Comparison of ENCODE assay signal across 8 cellular contexts in the genomic region with DNA sequence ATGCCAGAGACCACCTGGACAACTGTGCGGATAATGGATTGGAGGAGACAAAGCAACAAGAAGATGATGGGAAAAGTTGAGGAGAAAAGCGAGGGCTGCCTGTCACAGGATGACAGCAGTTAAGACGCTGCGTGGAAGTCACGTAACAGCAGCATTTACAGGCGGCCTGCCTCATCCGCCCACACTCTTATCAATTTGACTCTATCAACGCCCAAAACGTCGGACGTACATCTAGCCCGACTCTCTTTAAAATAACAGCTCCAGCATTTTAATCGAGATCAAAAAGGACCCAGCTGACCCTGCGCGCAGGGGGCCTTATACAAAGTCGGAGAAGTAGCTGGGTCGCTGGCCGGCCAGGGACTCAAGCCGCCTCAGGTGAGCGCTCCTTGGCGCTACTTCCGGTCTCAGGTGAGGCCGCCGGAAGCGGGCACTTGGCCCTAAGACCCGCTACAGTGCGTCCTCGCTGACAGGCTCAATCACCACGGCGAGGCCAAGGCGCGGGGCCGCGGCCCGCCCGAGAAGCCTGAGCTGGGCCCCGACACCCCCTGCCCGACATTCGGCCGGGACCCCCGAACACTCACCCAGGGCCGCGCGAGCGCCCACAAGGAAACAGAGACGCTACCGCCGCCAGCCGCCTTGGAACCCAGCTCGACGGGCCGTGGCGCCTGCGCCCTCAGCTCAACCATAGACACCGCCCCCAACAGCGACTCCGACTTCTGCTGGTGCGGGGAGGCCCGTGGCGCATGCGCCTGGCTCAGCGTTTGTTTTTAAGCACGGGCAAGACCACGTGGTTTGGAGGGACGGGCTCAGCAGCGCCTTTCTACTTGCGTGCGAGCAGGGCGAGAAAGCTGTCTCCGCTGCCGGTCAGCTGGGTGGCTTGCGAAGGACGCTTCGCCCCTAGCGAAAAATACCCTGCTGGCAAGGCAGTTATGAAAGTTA. TPM values are rescaled to one million over a fixed set of nuclear protein-coding genes. Genes with fewer than 3 reads are reported as not detected.
DNase-seq lines count a peak whose midpoint lies in the region; ATAC-seq and TF ChIP-seq lines count a peak whose summit lies in the region.

A gene (minus strand): TSS at position 741 of the 939 bp plus-strand sequence.

- H3K27me3 ChIP-seq in right atrium auricular region = no peaks in the 10 kb centered on the region
- no peaks in the 10 kb centered on the region for H3K27me3 ChIP-seq in psoas muscle (ENCODE audit: insufficient read depth in 3 of 3, low read length in 2 of 3)

- H3K27ac ChIP-seq in right atrium auricular region = peak within 1 kb of the TSS; percentile 91 to 92
- peak within 1 kb of the TSS; percentile 92 for H3K27ac ChIP-seq in psoas muscle
- H3K27ac ChIP-seq in urinary bladder (ENCODE audit: low read depth) = peak within 1 kb of the TSS; percentile 71

- peak; percentile 82 for ATAC-seq in GM18502 (IDR thresholded peaks at IDR 0.05; ENCODE audit: poor library complexity, unreplicated experiment)
- peak; percentile 89 for ATAC-seq in HG02943 (IDR thresholded peaks at IDR 0.05; ENCODE audit: low read depth, unreplicated experiment)
- peak; percentile 99 to 100 (median 100) for ATAC-seq in psoas muscle

- H3K9me3 ChIP-seq in right atrium auricular region (no peaks in the 10 kb centered on the region), psoas muscle (no peaks in the 10 kb centered on the region)

- peak within 1 kb of the TSS; percentile 67 to 78 for H3K4me3 ChIP-seq in right atrium auricular region
- H3K4me3 ChIP-seq in psoas muscle = peak within 1 kb of the TSS; percentile 94
- peak within 1 kb of the TSS; percentile 65 for H3K4me3 ChIP-seq in urinary bladder (ENCODE audit: low read depth, low read length)

- TF ChIP-seq CTCF in right atrium auricular region (IDR thresholded peaks at IDR 0.05) (peak in 1 of 2 donors; percentile 44), psoas muscle (IDR thresholded peaks at IDR 0.05) (no peak)

- 1% methylated on average over 67 to 75 of the region's 75 CpGs for WGBS in psoas muscle, 3 donors
- 2% methylated on average over 75 of the region's 75 CpGs for WGBS in urinary bladder

- peak; percentile 68 to 91 for DNase-seq in NCI-H187 (lab: John Stamatoyannopoulos, UW)
- DNase-seq in T-helper 2 cell = peak; percentile 87 to 98 (median 95)
- peak; percentile 75 to 98 (median 96) for DNase-seq in anterior cingulate cortex (lab: John Stamatoyannopoulos, UW)
- DNase-seq in right atrium auricular region (ENCODE audit: low spot score) = peak; percentile 99
- DNase-seq in psoas muscle = peak; percentile 98 to 99

- H3K36me3 ChIP-seq in right atrium auricular region = no peaks in the 10 kb centered on the region
- peaks cover 2 to 9% of the 10 kb centered on the region in 2 donors for H3K36me3 ChIP-seq in psoas muscle (ENCODE audit: insufficient read depth in 1 of 2, low read depth in 1 of 2)
- no peaks in the 10 kb centered on the region for H3K36me3 ChIP-seq in urinary bladder (ENCODE audit: insufficient read depth)

- intact Hi-C loops in psoas muscle (cut with DNase I) = no loop called here

- H3K4me1 ChIP-seq in right atrium auricular region = peaks cover 0 to 45% of the 10 kb centered on the region in 2 donors
- H3K4me1 ChIP-seq in psoas muscle = peaks cover 8% of the 10 kb centered on the region
- H3K4me1 ChIP-seq in urinary bladder (ENCODE audit: insufficient read depth) = no peaks in the 10 kb centered on the region

RNA-seq across cellular contexts. Expression of the gene that starts here (rescaled TPM):
- 10 to 100 TPM; 11.5 to 12.0 TPM for total RNA-seq in right atrium auricular region
- total RNA-seq in psoas muscle = 10 to 100 TPM; 11.5 to 19.3 (median 15.0) TPM
- polyA plus RNA-seq in psoas muscle = 1 to 10 TPM; 2.7 to 5.2 (median 3.3) TPM
- total RNA-seq in urinary bladder = 27.1 TPM
- polyA plus RNA-seq in urinary bladder = 5.9 TPM

Comparison
In these comparisons a context has a peak if more than half of its experiments do, and no peak if none do; other contexts are left out.
1. Peak in every context shown above with its lines: DNase-seq, ATAC-seq, H3K4me3 ChIP-seq and H3K27ac ChIP-seq.